Comparison of ENCODE assay signal across 9 cellular contexts in genomic region chr1:26094677-26095383, GRCh38. TPM values are rescaled to one million over a fixed set of nuclear protein-coding genes. Genes with fewer than 3 reads are reported as not detected.
DNase-seq lines count a peak whose midpoint lies in the region; ATAC-seq, FAIRE-seq and TF ChIP-seq lines count a peak whose summit lies in the region.
"Had no signal": no experiment of that assay in that cellular context is flagged by ENCODE, and none has a peak within 500 bp of the region (broad histone marks: within the 10 kb centered on the region; RNA-seq: fewer than 3 reads in every experiment).

No MANE protein-coding gene starts in this region.

- TF ChIP-seq CTCF in A549 (IDR thresholded peaks at IDR 0.05) (no peak), H9 (conservative IDR thresholded peaks at IDR 0.05) (peak; percentile 31; the same call in 1 of the 3 replicates), K562 (IDR thresholded peaks at IDR 0.05 in 2 of 3, conservative IDR thresholded peaks at IDR 0.05 in 1 of 3; ENCODE audit: insufficient read depth in 2 of 3, low read depth in 1 of 3, low read length in 3 of 3) (peak; percentile 21 to 47 (median 41); a peak in 3 of 6 replicates), kidney epithelial cell (IDR thresholded peaks at IDR 0.05; ENCODE audit: insufficient read depth, low read length, poor library complexity, severe bottlenecking) (peak; percentile 11), left lung (IDR thresholded peaks at IDR 0.05) (no peak)

- H2AK5ac ChIP-seq in H9 (ENCODE audit: insufficient read length, low read length), result no peak overlapping the region

- no peaks in the 10 kb centered on the region for H3K9me1 ChIP-seq in K562 (ENCODE audit: control insufficient read depth, insufficient read depth, low read length)

- no peak overlapping the region for H4K91ac ChIP-seq in H9 (ENCODE audit: insufficient read length, low read depth, low read length)

- H3K56ac ChIP-seq in H9 (ENCODE audit: insufficient read length, low read depth, low read length), result no peak overlapping the region

- no peaks in the 10 kb centered on the region for H3K79me1 ChIP-seq in H9 (ENCODE audit: insufficient read depth, low read depth, low read length, poor library complexity, severe bottlenecking)

- no peak overlapping the region for H4K5ac ChIP-seq in H9 (ENCODE audit: insufficient read length, low read depth, low read length)

- no peak overlapping the region for H3K27ac ChIP-seq in A549
- H3K27ac ChIP-seq in H9 (ENCODE audit: insufficient read length, low read depth, low read length), result no peak overlapping the region
- H3K27ac ChIP-seq in K562 (ENCODE audit: extremely low read depth, low read depth, low read length), result peak overlapping the region; percentile 27; the same call in 2 of the 3 replicates
- no peak overlapping the region for H3K27ac ChIP-seq in left lung

- DNase-seq in A549 (ENCODE audit: low read depth in 1 of 2, low spot score in 1 of 2) (no peak), H9 (peak; percentile 92), K562 (ENCODE audit: extremely low read depth in 1 of 4, low spot score in 3 of 4) (peak; percentile 58 to 82 (median 65)), kidney epithelial cell (ENCODE audit: low read depth) (no peak), AML-193 (lab: John Stamatoyannopoulos, UW) (no peak), SHP77 treated with DMSO at 0.1 percent for 48 hours (lab: John Stamatoyannopoulos, UW) (no peak), left lung (no peak)
- DNase-seq: GF-D8 had no signal

- H3K27me3 Mint-ChIP-seq in H9 (ENCODE audit: low read depth), result peaks cover 23% of the 10 kb centered on the region

- H3K9ac ChIP-seq in H9 (ENCODE audit: extremely low read depth, insufficient read length, low read length) (no peak overlapping the region), K562 (ENCODE audit: insufficient read depth in 1 of 2, low read depth in 2 of 2, low read length in 2 of 2) (peak overlapping the region; percentile 41 to 79)

- no peak overlapping the region for H2BK12ac ChIP-seq in H9 (ENCODE audit: insufficient read length, low read depth, low read length)

- no peak for TF ChIP-seq EP300 in A549 (IDR thresholded peaks at IDR 0.05)
- TF ChIP-seq EP300 in K562 (IDR thresholded peaks at IDR 0.05; ENCODE audit: low read length), result 0 out of 2 replicates have a peak, but pooled peaks have one; percentile 18

- H3T11ph ChIP-seq in H9 (ENCODE audit: low read length), result no peak overlapping the region

- no peaks in the 10 kb centered on the region for H3K36me3 Mint-ChIP-seq in H9 (ENCODE audit: insufficient read depth in 1 of 3, low read depth in 3 of 3)

- H3K4me3 ChIP-seq in A549 (no peak overlapping the region), K562 (no peak overlapping the region), kidney epithelial cell (ENCODE audit: low read depth, low read length) (no peak overlapping the region), left lung (no peak overlapping the region)

- peaks cover 0 to 3% of the 10 kb centered on the region in 2 experiments; a peak in 1 of 5 replicates for H3K9me3 Mint-ChIP-seq in H9

- H2BK20ac ChIP-seq in H9 (ENCODE audit: low read depth, low read length, poor library complexity, severe bottlenecking), result no peak overlapping the region

- no peak overlapping the region for H2AFZ ChIP-seq in H9 (ENCODE audit: low read length)
- peak overlapping the region; percentile 93 for H2AFZ ChIP-seq in K562 (ENCODE audit: low read depth, low read length)

- peak; percentile 39 to 42; a peak in 3 of 6 replicates for ATAC-seq in A549
- peak; percentile 72 for ATAC-seq in K562
- ATAC-seq in HG03521 (IDR thresholded peaks at IDR 0.05; ENCODE audit: unreplicated experiment), result no peak
- ATAC-seq in left lung, result no peak

- no peaks in the 10 kb centered on the region for H3K23me2 ChIP-seq in H9 (ENCODE audit: insufficient read length, low read depth, low read length, poor library complexity, severe bottlenecking)

- no peak overlapping the region for H3K18ac ChIP-seq in H9 (ENCODE audit: insufficient read length, low read depth, low read length)

- H3K36me3 ChIP-seq in K562 (ENCODE audit: control insufficient read depth, insufficient read depth, low read length) (no peaks in the 10 kb centered on the region), kidney epithelial cell (ENCODE audit: control insufficient read depth, insufficient read depth, low read length) (no peaks in the 10 kb centered on the region), left lung (no peaks in the 10 kb centered on the region)

- H3K4me1 ChIP-seq in A549 (peaks cover 11% of the 10 kb centered on the region; the same call in 2 of the 3 replicates), H9 (ENCODE audit: insufficient read depth, low read length) (peaks cover 6% of the 10 kb centered on the region; the same call in 1 of the 2 replicates), K562 (replicated peaks in 1 of 2; ENCODE audit: control insufficient read depth in 2 of 2, insufficient read depth in 2 of 2, low read length in 2 of 2) (peaks cover 20 to 45% of the 10 kb centered on the region in 2 experiments), left lung (peaks cover 0 to 7% of the 10 kb centered on the region in 2 donors)

- WGBS in A549 (ENCODE audit: missing lambda C conversion rate), result 79% methylated on average over 14 of the region's 17 CpGs
- no CpG with 5 or more reads among the region's 17 CpGs for WGBS in H9 (ENCODE audit: extremely low coverage, insufficient read length, low lambda C conversion rate)
- WGBS in K562 (ENCODE audit: insufficient coverage, low coverage, missing lambda C conversion rate), result 16% methylated on average over 17 of the region's 17 CpGs

- H3K4me1 Mint-ChIP-seq in H9, result peaks cover 23 to 36% of the 10 kb centered on the region in 2 experiments

- no peak overlapping the region for H3K23ac ChIP-seq in H9 (ENCODE audit: insufficient read length, low read depth, low read length)

- H2BK15ac ChIP-seq in H9 (ENCODE audit: low read depth, low read length), result no peak overlapping the region

- H3K27ac Mint-ChIP-seq in H9, result no peak overlapping the region

- no peaks in the 10 kb centered on the region for H4K20me1 ChIP-seq in H9 (ENCODE audit: control insufficient read depth, insufficient read depth, insufficient read length)
- H4K20me1 ChIP-seq in K562 (replicated peaks; ENCODE audit: control insufficient read depth, insufficient read depth, low read length), result no peaks in the 10 kb centered on the region

- H3K14ac ChIP-seq in H9 (ENCODE audit: insufficient read depth, low read length), result peak overlapping the region; percentile 45; the same call in 1 of the 2 replicates

- H3K9me3 ChIP-seq in A549 (no peaks in the 10 kb centered on the region), H9 (ENCODE audit: control insufficient read depth, low read depth, low read length) (no peaks in the 10 kb centered on the region), K562 (replicated peaks; ENCODE audit: control insufficient read depth, insufficient read depth, low read depth, low read length) (no peaks in the 10 kb centered on the region), left lung (no peaks in the 10 kb centered on the region)

- POLR2A ChIA-PET in A549 (lab: Yijun Ruan, JAX), result no interaction called here
- POLR2A ChIA-PET in K562 (lab: Yijun Ruan, JAX), result interaction anchor here (0.5 to 1.7 kb wide), 12 partner anchors 10 to 617 kb away, joined by 3 to 5 read pairs (median 3); partner anchors contain the start of gene SH3BGRL3

- CTCF ChIA-PET in A549 (lab: Yijun Ruan, JAX), result no interaction called here
- CTCF ChIA-PET in K562 (lab: Yijun Ruan, JAX; ENCODE audit: low intra/inter-chr PET ratio), result interaction anchor here (1.4 kb wide), 1 partner anchor 10 kb away, joined by 5 read pairs; no protein-coding TSS in a partner anchor

- TF ChIP-seq RAD21 in A549 (conservative IDR thresholded peaks at IDR 0.05 in 1 of 2, IDR thresholded peaks at IDR 0.05 in 1 of 2) (no peak), K562 (CRISPR knock-in tag; conservative IDR thresholded peaks at IDR 0.05 in 1 of 2, IDR thresholded peaks at IDR 0.05 in 1 of 2) (peak in 1 of 2 experiments; percentile 57; a peak in 3 of 4 replicates)

- H3K27me3 ChIP-seq in H9 (ENCODE audit: insufficient read depth, low read length), result no peaks in the 10 kb centered on the region
- H3K27me3 ChIP-seq in K562 (ENCODE audit: control insufficient read depth in 2 of 2, insufficient read depth in 2 of 2, low read length in 2 of 2), result no peaks in the 10 kb centered on the region
- peaks cover 2% of the 10 kb centered on the region for H3K27me3 ChIP-seq in kidney epithelial cell (ENCODE audit: control insufficient read depth, insufficient read depth, low read length)
- H3K27me3 ChIP-seq in left lung, result peaks cover 0 to 36% of the 10 kb centered on the region in 2 donors

- no peak overlapping the region for H2BK120ac ChIP-seq in H9 (ENCODE audit: low read depth, low read length, poor library complexity, severe bottlenecking)

- in situ Hi-C loops in K562 (cut with MboI), result no loop called here

- no peak overlapping the region for H3K4ac ChIP-seq in H9 (ENCODE audit: low read depth, low read length)

- H2BK5ac ChIP-seq in H9 (ENCODE audit: insufficient read length, low read length), result no peak overlapping the region

- H3K4me3 Mint-ChIP-seq in H9, result peak overlapping the region in 1 of 2 experiments; percentile 45; a peak in 1 of 5 replicates

- H4K8ac ChIP-seq in H9 (replicated peaks; ENCODE audit: insufficient read length, low read depth, low read length), result no peak overlapping the region

- intact Hi-C loops in K562 (cut with micrococcal nuclease), result no loop called here
- intact Hi-C loops in left lung (cut with DNase I), result no loop called here

- BruUV-seq in K562 (replicated peaks; lab: Mats Ljungman, UMichigan), result no TSS peak

- FAIRE-seq in A549 (lab: Jason Lieb, UNC) (no peak), K562 (lab: Jason Lieb, UNC) (peak; percentile 71)

- TF ChIP-seq POLR2A in A549 (IDR thresholded peaks at IDR 0.05; ENCODE audit: low read length) (no peak), K562 (conservative IDR thresholded peaks at IDR 0.05) (no peak)

- no peaks in the 10 kb centered on the region for H3K79me2 ChIP-seq in H9 (ENCODE audit: insufficient read depth, low read length)
- no peaks in the 10 kb centered on the region for H3K79me2 ChIP-seq in K562 (ENCODE audit: control insufficient read depth, insufficient read depth, low read length)

- H3K4me2 ChIP-seq in A549, result no peak overlapping the region
- H3K4me2 ChIP-seq in H9 (ENCODE audit: insufficient read depth, insufficient read length, low read length), result no peak overlapping the region
- H3K4me2 ChIP-seq in K562 (ENCODE audit: insufficient read depth, low read length), result peak overlapping the region; percentile 50

RNA-seq across cellular contexts. Expression of gene PDIK1L, which starts 16.8 kb away (rescaled TPM):
- polyA plus RNA-seq in A549 (2011; rRNA removed) (4.3 and 5.6 TPM in 2 replicates), A549 (2017; fragmentation: RNase III; extraction: RNeasy Plus Mini Kit Qiagen cat#74134 plus additional on column Dnase treatment) (1.8 to 2.3 TPM (median 2.0 TPM) in 3 replicates), K562 (2011; rRNA removed) (23.8 and 24.5 TPM in 2 replicates), K562 (2014; fragmentation: Illumina TruSeq; extraction: Trizol) (19.8 and 20.0 TPM in 2 replicates), K562 (2014; fragmentation: Nextera tagmentation; extraction: Ambion mirVana) (10 to 100 TPM; 14.7 to 21.5 TPM), K562 (2014; rRNA removed) (13.6 and 13.9 TPM in 2 replicates)
- polyA plus RNA-seq in A549 (2012; cell fraction: cytosol; rRNA removed), result 0.63 and 0.65 TPM in 2 replicates
- 0.19 and 0.47 TPM in 2 replicates for polyA plus RNA-seq in A549 (2012; cell fraction: nucleus; rRNA removed)
- polyA minus RNA-seq in A549 (2011; rRNA and poly(A)+ RNA removed), result 3.3 and 3.6 TPM in 2 replicates
- total RNA-seq in H9 (2021) (5.6 and 7.1 TPM in 2 replicates), K562 (2014; rRNA removed) (12.8 and 13.7 TPM in 2 replicates), K562 (2014; rRNA removed; fragmentation: Illumina TruSeq; extraction: Trizol) (30.2 and 36.1 TPM in 2 replicates), K562 (2015; rRNA removed; fragmentation: Illumina TruSeq; extraction: Trizol) (21.6 and 23.3 TPM in 2 replicates), K562 (2021) (26.3 TPM in 2 replicates), kidney epithelial cell (6.6 and 6.8 TPM in 2 replicates), left lung (10 to 100 TPM in 1 of 2 donors, 1 to 10 TPM in 1; 7.0 to 12.7 TPM)
- total RNA-seq in K562 (2011; cell fraction: chromatin; rRNA removed; ENCODE audit: low replicate concordance), result 13.8 and 29.1 TPM in 2 replicates
- total RNA-seq in K562 (2011; cell fraction: nucleolus; rRNA removed), result 6.7 and 10.4 TPM in 2 replicates
- total RNA-seq in K562 (2011; cell fraction: nucleoplasm; rRNA removed), result 15.9 and 18.4 TPM in 2 replicates
- 3.7 and 9.8 TPM in 2 replicates for polyA plus RNA-seq in K562 (2011; cell fraction: cytosol; rRNA removed)
- 7.5 and 9.5 TPM in 2 replicates for polyA plus RNA-seq in K562 (2011; cell fraction: nucleus; rRNA removed)
- 13.0 and 15.6 TPM in 2 replicates for polyA plus RNA-seq in K562 (2012)
- polyA minus RNA-seq in K562 (2011; rRNA and poly(A)+ RNA removed), result 49.3 and 52.4 TPM in 2 replicates
- polyA minus RNA-seq in K562 (2011; cell fraction: cytosol; rRNA and poly(A)+ RNA removed), result 17.2 and 17.6 TPM in 2 replicates
- 4.3 and 10.4 TPM in 2 replicates for polyA minus RNA-seq in K562 (2011; cell fraction: nucleus; rRNA and poly(A)+ RNA removed)

RNA-seq across cellular contexts. Expression of gene TRIM63, which starts 27.4 kb away (rescaled TPM):
- not detected in 2 replicates for polyA plus RNA-seq in A549 (2011; rRNA removed)
- not detected in 2 replicates for polyA plus RNA-seq in A549 (2012; cell fraction: cytosol; rRNA removed)
- polyA plus RNA-seq in A549 (2012; cell fraction: nucleus; rRNA removed), result not detected in 2 replicates
- not detected in 3 replicates for polyA plus RNA-seq in A549 (2017; fragmentation: RNase III; extraction: RNeasy Plus Mini Kit Qiagen cat#74134 plus additional on column Dnase treatment)
- polyA minus RNA-seq in A549 (2011; rRNA and poly(A)+ RNA removed), result not detected in 2 replicates
- not detected in 2 replicates for total RNA-seq in H9 (2021)
- 0.74 and 0.77 TPM in 2 replicates for total RNA-seq in K562 (2011; cell fraction: chromatin; rRNA removed; ENCODE audit: low replicate concordance)
- total RNA-seq in K562 (2011; cell fraction: nucleolus; rRNA removed), result 0.26 and 0.67 TPM in 2 replicates
- total RNA-seq in K562 (2011; cell fraction: nucleoplasm; rRNA removed), result 0.44 and 0.99 TPM in 2 replicates
- total RNA-seq in K562 (2014; rRNA removed), result 0.24 and 0.50 TPM in 2 replicates
- total RNA-seq in K562 (2014; rRNA removed; fragmentation: Illumina TruSeq; extraction: Trizol), result 0.32 and 0.36 TPM in 2 replicates
- 0.19 and 0.22 TPM in 2 replicates for total RNA-seq in K562 (2015; rRNA removed; fragmentation: Illumina TruSeq; extraction: Trizol)
- 0.16 and 0.44 TPM in 2 replicates for total RNA-seq in K562 (2021)
- polyA plus RNA-seq in K562 (2011; rRNA removed), result 0.42 and 0.57 TPM in 2 replicates
- 0.31 and 0.43 TPM in 2 replicates for polyA plus RNA-seq in K562 (2011; cell fraction: cytosol; rRNA removed)
- polyA plus RNA-seq in K562 (2011; cell fraction: nucleus; rRNA removed), result 0.41 and 0.65 TPM in 2 replicates
- polyA plus RNA-seq in K562 (2012), result 0.38 and 0.60 TPM in 2 replicates
- polyA plus RNA-seq in K562 (2014; fragmentation: Illumina TruSeq; extraction: Trizol), result 0.28 and 0.48 TPM in 2 replicates
- under 1 TPM; 0.08 to 0.10 TPM for polyA plus RNA-seq in K562 (2014; fragmentation: Nextera tagmentation; extraction: Ambion mirVana)
- 0.22 and 0.40 TPM in 2 replicates for polyA plus RNA-seq in K562 (2014; rRNA removed)
- polyA minus RNA-seq in K562 (2011; rRNA and poly(A)+ RNA removed), result 0.28 and 0.54 TPM in 2 replicates
- polyA minus RNA-seq in K562 (2011; cell fraction: cytosol; rRNA and poly(A)+ RNA removed), result not detected in 2 replicates
- polyA minus RNA-seq in K562 (2011; cell fraction: nucleus; rRNA and poly(A)+ RNA removed), result 0.27 and 0.33 TPM in 2 replicates
- 0.14 TPM in 1 of 2 replicates, not detected in the other for total RNA-seq in kidney epithelial cell
- total RNA-seq in left lung, result under 1 TPM; 0.15 to 0.26 TPM

RNA-seq across cellular contexts. Expression of gene SLC30A2, which starts 48.9 kb away (rescaled TPM):
- polyA plus RNA-seq in A549 (2011; rRNA removed), result not detected in 2 replicates
- polyA plus RNA-seq in A549 (2012; cell fraction: cytosol; rRNA removed), result not detected in 2 replicates
- polyA plus RNA-seq in A549 (2012; cell fraction: nucleus; rRNA removed), result not detected in 2 replicates
- polyA plus RNA-seq in A549 (2017; fragmentation: RNase III; extraction: RNeasy Plus Mini Kit Qiagen cat#74134 plus additional on column Dnase treatment), result not detected in 3 replicates
- not detected in 2 replicates for polyA minus RNA-seq in A549 (2011; rRNA and poly(A)+ RNA removed)
- 0.35 TPM in 2 replicates for total RNA-seq in H9 (2021)
- 0.42 TPM in 1 of 2 replicates, not detected in the other for total RNA-seq in K562 (2011; cell fraction: chromatin; rRNA removed; ENCODE audit: low replicate concordance)
- 0.33 and 0.53 TPM in 2 replicates for total RNA-seq in K562 (2011; cell fraction: nucleolus; rRNA removed)
- 0.51 TPM in 1 of 2 replicates, not detected in the other for total RNA-seq in K562 (2011; cell fraction: nucleoplasm; rRNA removed)
- 0.18 TPM in 1 of 2 replicates, not detected in the other for total RNA-seq in K562 (2014; rRNA removed)
- total RNA-seq in K562 (2014; rRNA removed; fragmentation: Illumina TruSeq; extraction: Trizol), result not detected in 2 replicates
- total RNA-seq in K562 (2015; rRNA removed; fragmentation: Illumina TruSeq; extraction: Trizol), result not detected in 2 replicates
- total RNA-seq in K562 (2021), result 0.11 and 0.13 TPM in 2 replicates
- 0.07 and 0.08 TPM in 2 replicates for polyA plus RNA-seq in K562 (2011; rRNA removed)
- 0.19 and 0.22 TPM in 2 replicates for polyA plus RNA-seq in K562 (2011; cell fraction: cytosol; rRNA removed)
- polyA plus RNA-seq in K562 (2011; cell fraction: nucleus; rRNA removed), result 0.10 TPM in 2 replicates
- polyA plus RNA-seq in K562 (2012), result 0.03 and 0.32 TPM in 2 replicates
- 0.07 TPM in 1 of 2 replicates, not detected in the other for polyA plus RNA-seq in K562 (2014; fragmentation: Illumina TruSeq; extraction: Trizol)
- polyA plus RNA-seq in K562 (2014; fragmentation: Nextera tagmentation; extraction: Ambion mirVana), result under 1 TPM; 0.01 to 0.06 TPM
- 0.03 TPM in 1 of 2 replicates, not detected in the other for polyA plus RNA-seq in K562 (2014; rRNA removed)
- 0.21 TPM in 1 of 2 replicates, not detected in the other for polyA minus RNA-seq in K562 (2011; rRNA and poly(A)+ RNA removed)
- polyA minus RNA-seq in K562 (2011; cell fraction: cytosol; rRNA and poly(A)+ RNA removed), result not detected in 2 replicates
- polyA minus RNA-seq in K562 (2011; cell fraction: nucleus; rRNA and poly(A)+ RNA removed), result 0.13 TPM in 1 of 2 replicates, not detected in the other
- 0.48 and 0.75 TPM in 2 replicates for total RNA-seq in kidney epithelial cell
- total RNA-seq in left lung, result under 1 TPM in 1 of 2 donors, not detected in 1; 0.15 TPM

Comparison
In these comparisons a context has a peak if more than half of its experiments do, and no peak if none do; other contexts are left out.
1. ATAC-seq: peak in A549 (2 of 2) and K562 (single experiment); none in HG03521 (single experiment) and left lung (single experiment).
2. DNase-seq: peak in H9 (single experiment) and K562 (4 of 4); none in A549 (0 of 2), kidney epithelial cell (single experiment), AML-193 (0 of 2), SHP77 treated with DMSO at 0.1 percent for 48 hours (single experiment) and left lung (0 of 2).
3. CTCF ChIP-seq: peak in H9 (single experiment), K562 (3 of 3) and kidney epithelial cell (single experiment); none in A549 (single experiment) and left lung (0 of 2).
4. Of the 35 proteins assayed by ChIP-seq in both K562 and A549: peak only in K562: CTCF, E2F6, EP300, ESRRA, HMGXB4, MAZ and 2 more; only in A549: none; in both: none; in neither: 23; mixed calls (peak in some experiments, not most) for 4.